8 cellular contexts compared by ENCODE assay signal in the genomic region with DNA sequence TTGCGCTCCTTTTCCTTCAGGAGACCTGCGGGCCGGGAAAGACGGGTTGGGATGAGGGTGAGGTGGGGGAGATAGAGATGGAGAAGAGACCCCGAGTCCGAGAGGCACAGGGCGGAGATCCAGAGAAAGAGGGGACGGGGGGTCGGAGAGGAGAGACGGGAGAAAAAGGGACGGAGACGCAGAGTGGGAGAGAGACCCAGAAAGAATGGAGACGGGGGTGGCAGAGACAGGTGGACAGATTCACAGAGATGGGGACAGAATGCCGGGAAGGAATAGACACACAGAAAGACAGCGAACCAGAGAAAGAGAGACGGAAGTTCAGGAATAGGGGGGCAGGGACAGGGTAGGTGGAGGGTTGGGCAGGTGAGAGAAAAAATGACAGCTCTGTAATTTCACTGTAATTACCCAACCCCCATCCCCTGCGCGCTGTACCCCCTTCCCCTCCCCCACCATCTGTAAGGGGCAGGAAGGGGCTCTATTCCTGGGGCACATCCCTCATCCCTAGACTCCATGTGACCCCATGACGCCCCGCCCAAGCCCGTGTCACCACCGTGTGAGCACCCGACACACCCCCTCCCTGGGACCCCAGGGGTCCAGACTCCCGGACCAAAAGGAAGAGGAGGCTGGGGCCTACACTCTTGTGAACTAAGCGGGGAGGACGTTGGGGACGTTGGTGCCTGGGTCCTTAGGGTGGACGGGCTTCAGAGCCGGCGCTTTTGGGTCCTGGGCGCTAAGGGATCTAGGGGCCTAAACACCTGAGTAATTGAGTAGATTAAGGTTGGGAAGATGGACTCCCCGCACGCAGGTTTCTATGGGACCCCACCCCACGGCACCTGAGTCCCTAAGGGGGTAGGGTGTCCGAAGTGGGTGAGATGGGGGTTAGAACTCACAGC. TPM values are rescaled to one million over a fixed set of nuclear protein-coding genes. Genes with fewer than 3 reads are reported as not detected.
DNase-seq lines count a peak whose midpoint lies in the region; ATAC-seq and TF ChIP-seq lines count a peak whose summit lies in the region.

No MANE protein-coding gene starts in this region.

- H3K4me1 Mint-ChIP-seq in naive thymus-derived CD4-positive, alpha-beta T cell: peaks cover 13 to 52% (median 45%) of the 10 kb centered on the region in 7 donors

- H3K9me3 ChIP-seq in OCI-LY3 (ENCODE audit: insufficient read depth, low read length): no peaks in the 10 kb centered on the region
- H3K9me3 ChIP-seq in duodenal mucosa (ENCODE audit: control insufficient read depth in 1 of 2, low read length in 2 of 2): no peaks in the 10 kb centered on the region
- no peaks in the 10 kb centered on the region for H3K9me3 ChIP-seq in naive thymus-derived CD4-positive, alpha-beta T cell (ENCODE audit: control insufficient read depth in 2 of 3, low read length in 3 of 3)

- H4K20me1 ChIP-seq in OCI-LY3 (ENCODE audit: insufficient read depth, low read length): no peaks in the 10 kb centered on the region

- no peak overlapping the region for H2AFZ ChIP-seq in OCI-LY3 (ENCODE audit: low read depth, low read length)

- H3K27me3 ChIP-seq in OCI-LY3 (ENCODE audit: low read depth, low read length) (no peaks in the 10 kb centered on the region), duodenal mucosa (ENCODE audit: control insufficient read depth in 1 of 2, insufficient read depth in 2 of 2, low read length in 2 of 2) (no peaks in the 10 kb centered on the region)
- no peaks in the 10 kb centered on the region for H3K27me3 ChIP-seq in naive thymus-derived CD4-positive, alpha-beta T cell (ENCODE audit: control insufficient read depth in 2 of 2, insufficient read depth in 2 of 2, low read length in 2 of 2)

- peaks cover 0 to 10% (median 0%) of the 10 kb centered on the region in 11 donors for H3K9me3 Mint-ChIP-seq in naive thymus-derived CD4-positive, alpha-beta T cell

- POLR2A ChIA-PET in naive thymus-derived CD4-positive, alpha-beta T cell (lab: Charles Lee): interaction anchor here (0.6 to 3.0 kb wide), 7 partner anchors 9 to 340 kb away, joined by 3 to 32 read pairs (median 4); partner anchors contain the start of genes CA11, EMP3, RPL18 and SPHK2

- H3K4me3 ChIP-seq in OCI-LY3 (ENCODE audit: low read length): peak overlapping the region; percentile 77
- peak overlapping the region; percentile 80 to 88 for H3K4me3 ChIP-seq in duodenal mucosa (ENCODE audit: low read depth in 1 of 2, low read length in 2 of 2)
- H3K4me3 ChIP-seq in naive thymus-derived CD4-positive, alpha-beta T cell (ENCODE audit: low read length): peak overlapping the region; percentile 89

- H3K27ac Mint-ChIP-seq in naive thymus-derived CD4-positive, alpha-beta T cell: peak overlapping the region; percentile 81 to 100 (median 97)

- no peak for TF ChIP-seq CTCF in OCI-LY3 (IDR thresholded peaks at IDR 0.05; ENCODE audit: low read depth, low read length)

- H3K27me3 Mint-ChIP-seq in naive thymus-derived CD4-positive, alpha-beta T cell: peaks cover 0 to 4% (median 0%) of the 10 kb centered on the region in 5 donors

- no peak for ATAC-seq in naive thymus-derived CD4-positive, alpha-beta T cell
- ATAC-seq in HG03045 (IDR thresholded peaks at IDR 0.05; ENCODE audit: unreplicated experiment): no peak
- no peak for ATAC-seq in GM18520 (IDR thresholded peaks at IDR 0.05; ENCODE audit: unreplicated experiment)

- H3K27ac ChIP-seq in OCI-LY3 (ENCODE audit: low read length) (peak overlapping the region; percentile 94), duodenal mucosa (ENCODE audit: low read depth, low read length) (peak overlapping the region; percentile 77)
- peak overlapping the region; percentile 88 for H3K27ac ChIP-seq in naive thymus-derived CD4-positive, alpha-beta T cell (ENCODE audit: low read depth, low read length)

- peak overlapping the region; percentile 85 for H3K9ac ChIP-seq in OCI-LY3 (ENCODE audit: low read length)
- H3K9ac ChIP-seq in duodenal mucosa (ENCODE audit: low read depth in 1 of 2, low read length in 2 of 2): peak overlapping the region; percentile 79 to 86

- peaks cover 16% of the 10 kb centered on the region for H3K79me2 ChIP-seq in OCI-LY3 (ENCODE audit: low read length)

- intact Hi-C loops in naive thymus-derived CD4-positive, alpha-beta T cell (cut with micrococcal nuclease): loop anchor here (2.0 to 10.0 kb wide), 18 partner anchors 41 to 1524 kb away; partner anchors contain the start of genes C19orf73 (in 2 of the 2), CCDC9 (in 2 of the 2), PPFIA3 (in 2 of the 2) and PRMT1 (in 2 of the 2)

- CTCF ChIA-PET in naive thymus-derived CD4-positive, alpha-beta T cell (lab: Charles Lee): interaction anchor here (1.7 kb wide), 1 partner anchor 9 kb away, joined by 5 read pairs; the partner anchor contains the start of gene CA11

- H3K4me2 ChIP-seq in OCI-LY3 (ENCODE audit: low read length): peak overlapping the region; percentile 85

- H3K4me1 ChIP-seq in OCI-LY3 (ENCODE audit: low read length): peaks cover 45% of the 10 kb centered on the region
- H3K4me1 ChIP-seq in duodenal mucosa (ENCODE audit: control insufficient read depth in 1 of 2, insufficient read depth in 2 of 2, low read length in 2 of 2): peaks cover 44 to 53% of the 10 kb centered on the region in 2 donors
- peaks cover 33 to 38% of the 10 kb centered on the region in 2 donors for H3K4me1 ChIP-seq in naive thymus-derived CD4-positive, alpha-beta T cell (ENCODE audit: control insufficient read depth in 2 of 2, insufficient read depth in 2 of 2, low read length in 2 of 2)

- DNase-seq in NCI-H1436 (lab: John Stamatoyannopoulos, UW) (peak; percentile 63), NCI-H1436 treated with DMSO at 0.1 percent for 48 hours (lab: John Stamatoyannopoulos, UW) (no peak), NCI-H2107 (lab: John Stamatoyannopoulos, UW) (no peak)
- peak in 3 of 9 donors; percentile 28 to 53 (median 34) for DNase-seq in naive thymus-derived CD4-positive, alpha-beta T cell

- H3K4me3 Mint-ChIP-seq in naive thymus-derived CD4-positive, alpha-beta T cell: peak overlapping the region; percentile 87 to 100 (median 98)

- H3K36me3 ChIP-seq in OCI-LY3 (replicated peaks; ENCODE audit: low read depth, low read length): no peaks in the 10 kb centered on the region
- H3K36me3 ChIP-seq in duodenal mucosa (ENCODE audit: control insufficient read depth in 1 of 2, insufficient read depth in 2 of 2, low read length in 2 of 2): peaks cover 4 to 10% of the 10 kb centered on the region in 2 donors
- H3K36me3 ChIP-seq in naive thymus-derived CD4-positive, alpha-beta T cell (ENCODE audit: control insufficient read depth in 2 of 3, insufficient read depth in 3 of 3, low read length in 3 of 3): peaks cover 4 to 36% (median 11%) of the 10 kb centered on the region in 3 experiments

- peaks cover 0 to 8% (median 7%) of the 10 kb centered on the region in 5 donors for H3K36me3 Mint-ChIP-seq in naive thymus-derived CD4-positive, alpha-beta T cell

RNA-seq across cellular contexts. Expression of gene DBP, which starts 1.0 kb away (rescaled TPM):
- total RNA-seq in naive thymus-derived CD4-positive, alpha-beta T cell: 10 to 100 TPM; 11.9 to 79.9 (median 33.2) TPM
- polyA plus RNA-seq in naive thymus-derived CD4-positive, alpha-beta T cell: 100 to 1,000 TPM in 1 of 2 donors, 10 to 100 TPM in 1; 61.7 to 130 TPM

RNA-seq across cellular contexts. Expression of gene CA11, which starts 9.8 kb away (rescaled TPM):
- 10 to 100 TPM in 4 of 5 experiments, 1 to 10 TPM in 1; 7.5 to 20.5 (median 12.5) TPM for total RNA-seq in naive thymus-derived CD4-positive, alpha-beta T cell
- polyA plus RNA-seq in naive thymus-derived CD4-positive, alpha-beta T cell: 1 to 10 TPM; 6.3 to 8.0 TPM

RNA-seq across cellular contexts. Expression of gene SPHK2, which starts 16.9 kb away (rescaled TPM):
- total RNA-seq in naive thymus-derived CD4-positive, alpha-beta T cell: 10 to 100 TPM; 20.1 to 34.7 (median 30.5) TPM
- polyA plus RNA-seq in naive thymus-derived CD4-positive, alpha-beta T cell: 10 to 100 TPM; 11.2 to 11.7 TPM

RNA-seq across cellular contexts. Expression of gene RPL18, which starts 17.2 kb away (rescaled TPM):
- 1,000 to 10,000 TPM; 1,570 to 2,826 (median 2,745) TPM for total RNA-seq in naive thymus-derived CD4-positive, alpha-beta T cell
- polyA plus RNA-seq in naive thymus-derived CD4-positive, alpha-beta T cell: 1,000 to 10,000 TPM; 2,813 to 2,817 TPM

RNA-seq across cellular contexts. Expression of gene FAM83E, which starts 21.3 kb away (rescaled TPM):
- 1 to 10 TPM in 3 of 5 experiments, under 1 TPM in 1, not detected in 1; 0.80 to 3.7 (median 2.9) TPM for total RNA-seq in naive thymus-derived CD4-positive, alpha-beta T cell
- polyA plus RNA-seq in naive thymus-derived CD4-positive, alpha-beta T cell: under 1 TPM in 1 of 2 donors, not detected in 1; 0.66 TPM
